ENCODE assay signal across 1 cellular context in the genomic region with DNA sequence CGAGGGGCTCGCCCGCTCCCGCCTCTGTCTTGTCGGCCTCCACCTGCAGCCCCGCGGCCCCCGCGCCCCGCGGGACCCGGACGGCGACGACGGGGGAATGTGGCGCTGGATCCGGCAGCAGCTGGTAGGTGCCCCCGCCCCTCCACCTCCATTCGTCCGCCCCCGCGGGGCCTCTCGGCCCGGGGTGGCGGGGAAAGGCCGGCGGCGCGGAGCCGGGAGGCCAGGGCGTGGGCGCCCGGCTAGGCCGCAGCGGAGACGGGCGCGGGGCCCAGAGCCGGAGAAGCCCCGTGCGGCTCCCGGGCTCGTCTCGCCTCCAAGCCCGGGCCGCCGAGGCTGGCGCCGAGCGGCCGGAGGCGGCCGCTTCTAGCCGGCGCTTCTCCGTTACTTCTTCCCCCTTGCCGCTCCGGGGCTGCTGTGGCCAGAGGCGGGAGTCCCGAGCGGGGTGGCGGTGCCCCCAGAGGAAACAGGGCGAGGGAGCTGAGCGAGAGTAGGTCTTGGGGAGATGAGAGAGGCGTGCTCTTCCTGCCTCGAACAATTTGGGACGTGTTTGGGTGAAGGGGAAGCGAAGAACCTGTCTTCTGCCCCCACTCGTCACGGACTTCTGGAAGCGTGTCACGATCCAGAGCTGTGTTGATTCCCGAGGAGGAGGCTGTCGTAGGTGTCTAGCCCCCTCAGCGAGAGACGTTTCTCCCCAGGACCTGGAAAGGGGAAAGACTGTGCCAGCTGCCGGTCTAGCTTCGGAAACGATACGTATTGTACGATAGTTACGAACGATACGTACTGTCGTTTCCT.
TF ChIP-seq lines count a peak whose summit lies in the region.

No MANE protein-coding gene starts in this region.

TF ChIP-seq in HepG2, 621 proteins besides CTCF, POLR2A, EP300 and RAD21 (continued from another document):
- peak; percentile 62; the same call in 1 of the 2 replicates for TF ChIP-seq ZNF816 (CRISPR knock-in tag; IDR thresholded peaks at IDR 0.05; ENCODE audit: borderline replicate concordance)
- TF ChIP-seq TARDBP (CRISPR knock-in tag; IDR thresholded peaks at IDR 0.05): 0 out of 2 replicates have a peak, but pooled peaks have one; percentile 27
- TF ChIP-seq ZNF841 (CRISPR knock-in tag; IDR thresholded peaks at IDR 0.05; ENCODE audit: borderline replicate concordance): no peak
- 0 out of 2 replicates have a peak, but pooled peaks have one; percentile 2 for TF ChIP-seq SAFB2 (CRISPR knock-in tag; IDR thresholded peaks at IDR 0.05; ENCODE audit: borderline replicate concordance, low read depth)
- TF ChIP-seq ZNF768 (CRISPR knock-in tag; IDR thresholded peaks at IDR 0.05): 0 out of 2 replicates have a peak, but pooled peaks have one; percentile 22
- TF ChIP-seq ASH2L (IDR thresholded peaks at IDR 0.05; ENCODE audit: insufficient read length, low read depth, low read length): peak; percentile 69
- TF ChIP-seq, protein P1, sequence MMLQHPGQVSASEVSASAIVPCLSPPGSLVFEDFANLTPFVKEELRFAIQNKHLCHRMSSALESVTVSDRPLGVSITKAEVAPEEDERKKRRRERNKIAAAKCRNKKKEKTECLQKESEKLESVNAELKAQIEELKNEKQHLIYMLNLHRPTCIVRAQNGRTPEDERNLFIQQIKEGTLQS (CRISPR knock-in tag; IDR thresholded peaks at IDR 0.05): 0 out of 2 replicates have a peak, but pooled peaks have one; percentile 12
- 0 out of 2 replicates have a peak, but pooled peaks have one; percentile 10 for TF ChIP-seq ZBTB38 (CRISPR knock-in tag; IDR thresholded peaks at IDR 0.05)
- TF ChIP-seq, protein P2, sequence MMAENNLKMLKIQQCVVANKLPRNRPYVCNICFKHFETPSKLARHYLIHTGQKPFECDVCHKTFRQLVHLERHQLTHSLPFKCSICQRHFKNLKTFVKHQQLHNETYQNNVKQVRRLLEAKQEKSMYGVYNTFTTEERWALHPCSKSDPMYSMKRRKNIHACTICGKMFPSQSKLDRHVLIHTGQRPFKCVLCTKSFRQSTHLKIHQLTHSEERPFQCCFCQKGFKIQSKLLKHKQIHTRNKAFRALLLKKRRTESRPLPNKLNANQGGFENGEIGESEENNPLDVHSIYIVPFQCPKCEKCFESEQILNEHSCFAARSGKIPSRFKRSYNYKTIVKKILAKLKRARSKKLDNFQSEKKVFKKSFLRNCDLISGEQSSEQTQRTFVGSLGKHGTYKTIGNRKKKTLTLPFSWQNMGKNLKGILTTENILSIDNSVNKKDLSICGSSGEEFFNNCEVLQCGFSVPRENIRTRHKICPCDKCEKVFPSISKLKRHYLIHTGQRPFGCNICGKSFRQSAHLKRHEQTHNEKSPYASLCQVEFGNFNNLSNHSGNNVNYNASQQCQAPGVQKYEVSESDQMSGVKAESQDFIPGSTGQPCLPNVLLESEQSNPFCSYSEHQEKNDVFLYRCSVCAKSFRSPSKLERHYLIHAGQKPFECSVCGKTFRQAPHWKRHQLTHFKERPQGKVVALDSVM (CRISPR knock-in tag; IDR thresholded peaks at IDR 0.05): peak; percentile 55
- TF ChIP-seq ZFY (CRISPR knock-in tag; IDR thresholded peaks at IDR 0.05): peak; percentile 86
- peak; percentile 57 for TF ChIP-seq SKI (IDR thresholded peaks at IDR 0.05; ENCODE audit: partially characterized antibody)
- TF ChIP-seq ZNF549 (CRISPR knock-in tag; IDR thresholded peaks at IDR 0.05): no peak
- no peak for TF ChIP-seq SOX6 (IDR thresholded peaks at IDR 0.05)
- 0 out of 2 replicates have a peak, but pooled peaks have one; percentile 24 for TF ChIP-seq SOX6 (CRISPR knock-in tag; IDR thresholded peaks at IDR 0.05)
- TF ChIP-seq REXO4 (CRISPR knock-in tag; IDR thresholded peaks at IDR 0.05; ENCODE audit: borderline replicate concordance): no peak
- TF ChIP-seq, protein P3, sequence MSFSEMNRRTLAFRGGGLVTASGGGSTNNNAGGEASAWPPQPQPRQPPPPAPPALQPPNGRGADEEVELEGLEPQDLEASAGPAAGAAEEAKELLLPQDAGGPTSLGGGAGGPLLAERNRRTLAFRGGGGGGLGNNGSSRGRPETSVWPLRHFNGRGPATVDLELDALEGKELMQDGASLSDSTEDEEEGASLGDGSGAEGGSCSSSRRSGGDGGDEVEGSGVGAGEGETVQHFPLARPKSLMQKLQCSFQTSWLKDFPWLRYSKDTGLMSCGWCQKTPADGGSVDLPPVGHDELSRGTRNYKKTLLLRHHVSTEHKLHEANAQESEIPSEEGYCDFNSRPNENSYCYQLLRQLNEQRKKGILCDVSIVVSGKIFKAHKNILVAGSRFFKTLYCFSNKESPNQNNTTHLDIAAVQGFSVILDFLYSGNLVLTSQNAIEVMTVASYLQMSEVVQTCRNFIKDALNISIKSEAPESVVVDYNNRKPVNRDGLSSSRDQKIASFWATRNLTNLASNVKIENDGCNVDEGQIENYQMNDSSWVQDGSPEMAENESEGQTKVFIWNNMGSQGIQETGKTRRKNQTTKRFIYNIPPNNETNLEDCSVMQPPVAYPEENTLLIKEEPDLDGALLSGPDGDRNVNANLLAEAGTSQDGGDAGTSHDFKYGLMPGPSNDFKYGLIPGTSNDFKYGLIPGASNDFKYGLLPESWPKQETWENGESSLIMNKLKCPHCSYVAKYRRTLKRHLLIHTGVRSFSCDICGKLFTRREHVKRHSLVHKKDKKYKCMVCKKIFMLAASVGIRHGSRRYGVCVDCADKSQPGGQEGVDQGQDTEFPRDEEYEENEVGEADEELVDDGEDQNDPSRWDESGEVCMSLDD (CRISPR knock-in tag; IDR thresholded peaks at IDR 0.05; ENCODE audit: borderline replicate concordance): 0 out of 2 replicates have a peak, but pooled peaks have one; percentile 32
- TF ChIP-seq AHR (CRISPR knock-in tag; IDR thresholded peaks at IDR 0.05): no peak
- peak; percentile 46; the same call in 1 of the 2 replicates for TF ChIP-seq SRY (CRISPR knock-in tag; IDR thresholded peaks at IDR 0.05)
- no peak for TF ChIP-seq RORA (CRISPR knock-in tag; IDR thresholded peaks at IDR 0.05)
- TF ChIP-seq DNMT1 (CRISPR knock-in tag; IDR thresholded peaks at IDR 0.05): no peak
- TF ChIP-seq ZNF562 (CRISPR knock-in tag; IDR thresholded peaks at IDR 0.05; ENCODE audit: borderline replicate concordance): no peak
- TF ChIP-seq, protein P4, sequence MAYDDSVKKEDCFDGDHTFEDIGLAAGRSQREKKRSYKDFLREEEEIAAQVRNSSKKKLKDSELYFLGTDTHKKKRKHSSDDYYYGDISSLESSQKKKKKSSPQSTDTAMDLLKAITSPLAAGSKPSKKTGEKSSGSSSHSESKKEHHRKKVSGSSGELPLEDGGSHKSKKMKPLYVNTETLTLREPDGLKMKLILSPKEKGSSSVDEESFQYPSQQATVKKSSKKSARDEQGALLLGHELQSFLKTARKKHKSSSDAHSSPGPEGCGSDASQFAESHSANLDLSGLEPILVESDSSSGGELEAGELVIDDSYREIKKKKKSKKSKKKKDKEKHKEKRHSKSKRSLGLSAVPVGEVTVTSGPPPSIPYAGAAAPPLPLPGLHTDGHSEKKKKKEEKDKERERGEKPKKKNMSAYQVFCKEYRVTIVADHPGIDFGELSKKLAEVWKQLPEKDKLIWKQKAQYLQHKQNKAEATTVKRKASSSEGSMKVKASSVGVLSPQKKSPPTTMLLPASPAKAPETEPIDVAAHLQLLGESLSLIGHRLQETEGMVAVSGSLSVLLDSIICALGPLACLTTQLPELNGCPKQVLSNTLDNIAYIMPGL (CRISPR knock-in tag; IDR thresholded peaks at IDR 0.05; ENCODE audit: borderline replicate concordance in 1 of 2, low read depth in 1 of 2): peak in 1 of 2 experiments; percentile 11; a peak in 2 of 4 replicates
- TF ChIP-seq HDAC1 (CRISPR knock-in tag; IDR thresholded peaks at IDR 0.05): peak; percentile 6; the same call in 1 of the 2 replicates
- TF ChIP-seq KDM2A (CRISPR knock-in tag; IDR thresholded peaks at IDR 0.05; ENCODE audit: borderline replicate concordance, low read depth): peak; percentile 42; the same call in 1 of the 2 replicates
- TF ChIP-seq ZFP82 (CRISPR knock-in tag; IDR thresholded peaks at IDR 0.05; ENCODE audit: borderline replicate concordance): 0 out of 2 replicates have a peak, but pooled peaks have one; percentile 36
- no peak for TF ChIP-seq RXRB (CRISPR knock-in tag; IDR thresholded peaks at IDR 0.05; ENCODE audit: borderline replicate concordance)
- no peak; the same call in 1 of the 2 replicates for TF ChIP-seq ZNF674 (CRISPR knock-in tag; IDR thresholded peaks at IDR 0.05; ENCODE audit: low read depth)
- TF ChIP-seq KMT2A (CRISPR knock-in tag; IDR thresholded peaks at IDR 0.05): peak; percentile 19; the same call in 1 of the 2 replicates
- TF ChIP-seq, protein P5, sequence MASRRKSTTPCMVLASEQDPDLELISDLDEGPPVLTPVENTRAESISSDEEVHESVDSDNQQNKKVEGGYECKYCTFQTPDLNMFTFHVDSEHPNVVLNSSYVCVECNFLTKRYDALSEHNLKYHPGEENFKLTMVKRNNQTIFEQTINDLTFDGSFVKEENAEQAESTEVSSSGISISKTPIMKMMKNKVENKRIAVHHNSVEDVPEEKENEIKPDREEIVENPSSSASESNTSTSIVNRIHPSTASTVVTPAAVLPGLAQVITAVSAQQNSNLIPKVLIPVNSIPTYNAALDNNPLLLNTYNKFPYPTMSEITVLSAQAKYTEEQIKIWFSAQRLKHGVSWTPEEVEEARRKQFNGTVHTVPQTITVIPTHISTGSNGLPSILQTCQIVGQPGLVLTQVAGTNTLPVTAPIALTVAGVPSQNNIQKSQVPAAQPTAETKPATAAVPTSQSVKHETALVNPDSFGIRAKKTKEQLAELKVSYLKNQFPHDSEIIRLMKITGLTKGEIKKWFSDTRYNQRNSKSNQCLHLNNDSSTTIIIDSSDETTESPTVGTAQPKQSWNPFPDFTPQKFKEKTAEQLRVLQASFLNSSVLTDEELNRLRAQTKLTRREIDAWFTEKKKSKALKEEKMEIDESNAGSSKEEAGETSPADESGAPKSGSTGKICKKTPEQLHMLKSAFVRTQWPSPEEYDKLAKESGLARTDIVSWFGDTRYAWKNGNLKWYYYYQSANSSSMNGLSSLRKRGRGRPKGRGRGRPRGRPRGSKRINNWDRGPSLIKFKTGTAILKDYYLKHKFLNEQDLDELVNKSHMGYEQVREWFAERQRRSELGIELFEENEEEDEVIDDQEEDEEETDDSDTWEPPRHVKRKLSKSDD (CRISPR knock-in tag; IDR thresholded peaks at IDR 0.05; ENCODE audit: low read depth): no peak
